10 cellular contexts compared by ENCODE assay signal in the genomic region with DNA sequence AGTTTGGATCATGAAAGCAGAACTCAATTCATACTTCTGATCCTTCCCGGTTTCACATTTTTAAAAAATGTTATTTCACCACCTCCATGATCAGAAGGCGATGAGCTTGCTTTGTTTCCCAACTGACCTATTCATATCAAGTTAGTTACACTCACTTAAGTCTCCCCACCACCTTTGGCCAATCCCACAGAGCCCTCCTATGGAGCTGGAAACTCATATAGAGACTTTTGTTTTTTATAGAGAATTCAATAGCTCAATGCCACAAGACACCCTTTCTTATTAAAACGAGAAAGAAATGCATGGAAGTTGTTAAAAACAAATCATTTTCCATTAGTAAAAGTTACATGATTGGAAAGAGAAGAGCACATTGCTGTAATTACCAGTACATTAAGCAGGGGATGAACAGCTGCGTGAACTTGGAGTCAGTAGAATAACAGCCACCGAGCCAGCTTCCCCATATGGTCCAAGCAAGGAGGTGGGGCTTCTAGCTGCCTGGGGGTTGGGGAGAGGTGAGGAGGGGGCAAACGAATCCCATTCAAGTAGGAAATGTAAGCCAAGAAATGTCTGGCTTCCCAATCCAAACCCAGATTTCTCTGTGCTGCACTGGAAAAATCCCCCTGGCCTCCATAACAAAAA.
DNase-seq lines count a peak whose midpoint lies in the region; ATAC-seq and TF ChIP-seq lines count a peak whose summit lies in the region.
"Had no signal": no experiment of that assay in that cellular context is flagged by ENCODE, and none has a peak within 500 bp of the region (broad histone marks: within the 10 kb centered on the region; RNA-seq: fewer than 3 reads in every experiment).

No MANE protein-coding gene starts in this region.

- no peak overlapping the region for H2AFZ ChIP-seq in mesenchymal stem cell (ENCODE audit: low read depth, low read length)

- H3K4ac ChIP-seq in mesenchymal stem cell (ENCODE audit: low read depth in 1 of 2, low read length in 2 of 2) = peak overlapping the region in 1 of 2 experiments; percentile 35

- H3K4me1 ChIP-seq in mesenchymal stem cell (ENCODE audit: control insufficient read depth, insufficient read depth, low read depth, low read length) = peaks cover 1% of the 10 kb centered on the region

- no peak overlapping the region for H2BK5ac ChIP-seq in mesenchymal stem cell (ENCODE audit: low read depth, low read length, poor library complexity, severe bottlenecking)

- peak; percentile 37 for DNase-seq in Right ventricle myocardium inferior (ENCODE audit: missing footprints)
- no peak for DNase-seq in cardiac septum (ENCODE audit: low spot score)
- peak; percentile 31 for DNase-seq in brain microvascular endothelial cell
- DNase-seq in mesenchymal stem cell = peak; percentile 16
- no peak for DNase-seq in T-helper 2 cell
- DNase-seq in DMS53 (lab: John Stamatoyannopoulos, UW) = no peak
- no peak for DNase-seq in omental fat pad (ENCODE audit: low spot score)
- DNase-seq: activated effector memory CD4-positive, alpha-beta T cell treated with anti-CD3 and anti-CD28 coated beads, Interleukin-2, amount 50 U/mL, for 16 hours; NCI-H187 had no signal

- peak overlapping the region; percentile 82 for H2BK120ac ChIP-seq in mesenchymal stem cell (ENCODE audit: low read depth, low read length)

- H2AK5ac ChIP-seq in mesenchymal stem cell (ENCODE audit: low read length, severe bottlenecking) = no peak overlapping the region

- peaks cover 18% of the 10 kb centered on the region for H3K9me3 ChIP-seq in mesenchymal stem cell (ENCODE audit: control insufficient read depth, low read length)

- TF ChIP-seq CTCF in brain microvascular endothelial cell (IDR thresholded peaks at IDR 0.05; ENCODE audit: low read depth, low read length, missing control alignments) (no peak), omental fat pad (IDR thresholded peaks at IDR 0.05) (no peak)

- peak overlapping the region; percentile 9 for H3K4me3 ChIP-seq in brain microvascular endothelial cell (ENCODE audit: low read depth, low read length)
- peak overlapping the region in 1 of 2 experiments; percentile 59 for H3K4me3 ChIP-seq in mesenchymal stem cell (ENCODE audit: insufficient read depth in 1 of 2, low read depth in 1 of 2, low read length in 2 of 2)

- peak overlapping the region; percentile 73 for H4K91ac ChIP-seq in mesenchymal stem cell (ENCODE audit: low read length)

- peak overlapping the region; percentile 35 for H4K8ac ChIP-seq in mesenchymal stem cell (ENCODE audit: low read length)

- no peaks in the 10 kb centered on the region for H3K27me3 ChIP-seq in brain microvascular endothelial cell (replicated peaks)
- no peaks in the 10 kb centered on the region for H3K27me3 ChIP-seq in mesenchymal stem cell (ENCODE audit: control insufficient read depth in 1 of 2, insufficient read depth in 1 of 2, low read length in 2 of 2)

- no peak overlapping the region for H3K23ac ChIP-seq in mesenchymal stem cell (ENCODE audit: low read length in 2 of 2)

- H2BK12ac ChIP-seq in mesenchymal stem cell (ENCODE audit: low read length in 2 of 2) = peak overlapping the region; percentile 1

- no peak overlapping the region for H3K4me2 ChIP-seq in mesenchymal stem cell (ENCODE audit: low read length, poor library complexity, severe bottlenecking)

- no peaks in the 10 kb centered on the region for H3K79me1 ChIP-seq in mesenchymal stem cell (replicated peaks; ENCODE audit: low read length, poor library complexity, severe bottlenecking)

- H3K36me3 ChIP-seq in brain microvascular endothelial cell (replicated peaks) (no peaks in the 10 kb centered on the region), mesenchymal stem cell (ENCODE audit: control insufficient read depth in 1 of 2, insufficient read depth in 2 of 2, low read depth in 1 of 2, low read length in 2 of 2) (no peaks in the 10 kb centered on the region)

- H3K27ac ChIP-seq in brain microvascular endothelial cell = peak overlapping the region; percentile 92
- H3K27ac ChIP-seq in mesenchymal stem cell (ENCODE audit: low read length, poor library complexity, severe bottlenecking) = peak overlapping the region; percentile 39

- 51% methylated on average over 4 of the region's 6 CpGs for WGBS in mesenchymal stem cell

- H3K14ac ChIP-seq in mesenchymal stem cell (ENCODE audit: low read length in 2 of 2) = no peak overlapping the region

- H3K18ac ChIP-seq in mesenchymal stem cell (ENCODE audit: low read depth in 1 of 2, low read length in 2 of 2) = peak overlapping the region; percentile 30 to 64

- ATAC-seq in Right ventricle myocardium inferior (no peak), GM21447 (IDR thresholded peaks at IDR 0.05; ENCODE audit: unreplicated experiment) (no peak), omental fat pad (ENCODE audit: low FRiP score) (no peak)

- in situ Hi-C loops in brain microvascular endothelial cell (cut with HindIII; ENCODE audit: low pct_ligation_motif_present, low sequenced_read_pairs) = no loop called here

- peak overlapping the region; percentile 86 for H3K9ac ChIP-seq in mesenchymal stem cell (ENCODE audit: low read length)

- no peak overlapping the region for H2BK15ac ChIP-seq in mesenchymal stem cell (ENCODE audit: low read depth, poor library complexity, severe bottlenecking)

- intact Hi-C loops in Right ventricle myocardium inferior (cut with DNase I) = loop anchor here (5.0 kb wide), 1 partner anchor 158 kb away; no protein-coding TSS in a partner anchor
- intact Hi-C loops in cardiac septum (cut with DNase I) = no loop called here

Comparison
In these comparisons a context has a peak if more than half of its experiments do, and no peak if none do; other contexts are left out.
1. DNase-seq: peak in Right ventricle myocardium inferior (single experiment), brain microvascular endothelial cell (single experiment) and mesenchymal stem cell (single experiment); none in cardiac septum (single experiment), T-helper 2 cell (0 of 5), DMS53 (single experiment) and omental fat pad (single experiment).